Comparison of ENCODE assay signal across 19 cellular contexts in genomic region chr2:182330451-182331325, GRCh38.
DNase-seq lines count a peak whose midpoint lies in the region; ATAC-seq and TF ChIP-seq lines count a peak whose summit lies in the region.
"Had no signal": no experiment of that assay in that cellular context is flagged by ENCODE, and none has a peak within 500 bp of the region (broad histone marks: within the 10 kb centered on the region; RNA-seq: fewer than 3 reads in every experiment).

No MANE protein-coding gene starts in this region.

- H2AFZ ChIP-seq in neural progenitor cell (replicated peaks), result no peak overlapping the region

- H3K4me2 ChIP-seq in neural progenitor cell, result no peak overlapping the region

- H3K4me1 ChIP-seq in neural progenitor cell, result no peaks in the 10 kb centered on the region
- no peaks in the 10 kb centered on the region for H3K4me1 ChIP-seq in mucosa of descending colon (ENCODE audit: low read depth)
- H3K4me1 ChIP-seq: foreskin keratinocyte, prostate gland had no signal

- no peaks in the 10 kb centered on the region for H3K79me2 ChIP-seq in neural progenitor cell (ENCODE audit: low read depth)

- H3K4me1 Mint-ChIP-seq in neural progenitor cell, result no peaks in the 10 kb centered on the region
- H3K4me1 Mint-ChIP-seq: CD4-positive, alpha-beta memory T cell had no signal

- peaks cover 2% of the 10 kb centered on the region for H3K36me3 Mint-ChIP-seq in neural progenitor cell
- H3K36me3 Mint-ChIP-seq: CD4-positive, alpha-beta memory T cell had no signal

- no peaks in the 10 kb centered on the region for H4K20me1 ChIP-seq in neural progenitor cell (ENCODE audit: low read depth)

- intact Hi-C loops in mucosa of descending colon (cut with DNase I, micrococcal nuclease), result no loop called here

- H3K4me3 ChIP-seq in fibroblast of villous mesenchyme (ENCODE audit: low read depth, low read length) (no peak overlapping the region), neural progenitor cell (no peak overlapping the region), mucosa of descending colon (no peak overlapping the region)
- H3K4me3 ChIP-seq: prostate gland had no signal

- DNase-seq in EL, result peak; percentile 2
- peak; percentile 38 for DNase-seq in amniotic epithelial cell (ENCODE audit: low read depth)
- peak; percentile 28 for DNase-seq in fibroblast of villous mesenchyme (ENCODE audit: low read depth)
- no peak for DNase-seq in neural progenitor cell (ENCODE audit: low spot score)
- DNase-seq in DMS 273 treated with DMSO at 0.1 percent for 48 hours (lab: John Stamatoyannopoulos, UW), result no peak
- no peak for DNase-seq in mucosa of descending colon
- no peak for DNase-seq in NCI-H187 treated with DMSO at 0.1 percent for 48 hours (lab: John Stamatoyannopoulos, UW)
- DNase-seq: activated CD4-positive, alpha-beta T cell treated with anti-CD3 and anti-CD28 coated beads, Interleukin-2, amount 50 U/mL, for 4 hours; activated gamma-delta T cell treated with Interleukin-2 at 50 U/mL for 16 hours; amygdala; CD4-positive, alpha-beta memory T cell; foreskin keratinocyte; KBM-7; midbrain; NCI-H1930; SW 1271 had no signal

- no peak overlapping the region for H3K4me3 Mint-ChIP-seq in neural progenitor cell
- H3K4me3 Mint-ChIP-seq: CD4-positive, alpha-beta memory T cell had no signal

- ATAC-seq in mucosa of descending colon, result no peak
- no peak for ATAC-seq in HG03280 (IDR thresholded peaks at IDR 0.05; ENCODE audit: unreplicated experiment)
- ATAC-seq: foreskin keratinocyte had no signal

- no peaks in the 10 kb centered on the region for H3F3A ChIP-seq in neural progenitor cell (ENCODE audit: low read depth)

- no peaks in the 10 kb centered on the region for H3K27me3 Mint-ChIP-seq in neural progenitor cell (ENCODE audit: insufficient read depth, low read depth)
- H3K27me3 Mint-ChIP-seq: CD4-positive, alpha-beta memory T cell had no signal

- peaks cover 38% of the 10 kb centered on the region for H3K9me3 Mint-ChIP-seq in neural progenitor cell

- TF ChIP-seq CTCF in fibroblast of villous mesenchyme (IDR thresholded peaks at IDR 0.05; ENCODE audit: insufficient read depth, low read depth, low read length) (no peak), neural progenitor cell (IDR thresholded peaks at IDR 0.05) (no peak), mucosa of descending colon (IDR thresholded peaks at IDR 0.05) (no peak)

- H3K9me3 ChIP-seq in neural progenitor cell (ENCODE audit: low read depth), result peaks cover 3% of the 10 kb centered on the region
- H3K9me3 ChIP-seq in mucosa of descending colon, result no peaks in the 10 kb centered on the region
- H3K9me3 ChIP-seq: prostate gland had no signal

- no peaks in the 10 kb centered on the region for H3K27me3 ChIP-seq in neural progenitor cell
- H3K27me3 ChIP-seq: foreskin keratinocyte had no signal

- H3K36me3 ChIP-seq in neural progenitor cell (no peaks in the 10 kb centered on the region), mucosa of descending colon (ENCODE audit: low read depth) (no peaks in the 10 kb centered on the region)
- H3K36me3 ChIP-seq: prostate gland had no signal

- H3K27ac Mint-ChIP-seq in neural progenitor cell, result peak overlapping the region; percentile 4
- H3K27ac Mint-ChIP-seq: CD4-positive, alpha-beta memory T cell had no signal

- H3K9ac ChIP-seq in neural progenitor cell, result no peak overlapping the region

- H3K27ac ChIP-seq in neural progenitor cell, result no peak overlapping the region
- H3K27ac ChIP-seq: foreskin keratinocyte, prostate gland, RWPE1 had no signal

Comparison
In these comparisons a context has a peak if more than half of its experiments do, and no peak if none do; other contexts are left out.
1. DNase-seq: peak in EL (single experiment), amniotic epithelial cell (single experiment) and fibroblast of villous mesenchyme (single experiment); none in neural progenitor cell (single experiment), DMS 273 treated with DMSO at 0.1 percent for 48 hours (single experiment), mucosa of descending colon (0 of 3) and NCI-H187 treated with DMSO at 0.1 percent for 48 hours (single experiment).